Comparison of ENCODE assay signal across 24 cellular contexts in genomic region chr11:45715398-45715797, GRCh38. TPM values are rescaled to one million over a fixed set of nuclear protein-coding genes. Genes with fewer than 3 reads are reported as not detected.
DNase-seq lines count a peak whose midpoint lies in the region; ATAC-seq, FAIRE-seq and TF ChIP-seq lines count a peak whose summit lies in the region.
"Had no signal": no experiment of that assay in that cellular context is flagged by ENCODE, and none has a peak within 500 bp of the region (broad histone marks: within the 10 kb centered on the region; RNA-seq: fewer than 3 reads in every experiment).

No MANE protein-coding gene starts in this region.

- H3K4me3 Mint-ChIP-seq in GM23338: no peak overlapping the region
- H3K4me3 Mint-ChIP-seq in endothelial cell (ENCODE audit: unreplicated experiment): no peak overlapping the region
- H3K4me3 Mint-ChIP-seq: CD14-positive monocyte; CD4-positive, alpha-beta memory T cell; HFFc6; IgD-negative memory B cell had no signal

- 0 out of 3 replicates have a peak, but pooled peaks cover 3% of the 10 kb centered on the region for H3K4me1 Mint-ChIP-seq in GM23338
- H3K4me1 Mint-ChIP-seq in endothelial cell (ENCODE audit: unreplicated experiment): peaks cover 24% of the 10 kb centered on the region
- H3K4me1 Mint-ChIP-seq: CD14-positive monocyte; CD4-positive, alpha-beta memory T cell had no signal

- no peaks in the 10 kb centered on the region for H4K20me1 ChIP-seq in GM23338 (replicated peaks; ENCODE audit: insufficient read depth)
- H4K20me1 ChIP-seq: BLaER1 had no signal

- no peaks in the 10 kb centered on the region for H3F3A ChIP-seq in GM23338 (replicated peaks; ENCODE audit: low read depth)

- DNase-seq in DMS53 (lab: John Stamatoyannopoulos, UW) (peak; percentile 9), DMS53 treated with DMSO at 0.1 percent for 48 hours (lab: John Stamatoyannopoulos, UW; ENCODE audit: unreplicated experiment) (no peak), GM23338 (ENCODE audit: low spot score) (no peak), NCI-H2171 treated with DMSO at 0.1 percent for 48 hours (lab: John Stamatoyannopoulos, UW) (peak; percentile 78), endothelial cell (ENCODE audit: low spot score) (peak; percentile 11), GM13977 (ENCODE audit: low spot score) (no peak), RCC 7860 (ENCODE audit: low spot score) (no peak)
- DNase-seq: AML-193; CD4-positive, alpha-beta memory T cell; DMS153; DND-41; EL; HCEC 1CT; HFFc6 had no signal

- no peak overlapping the region for H3K4me3 ChIP-seq in GM23338
- H3K4me3 ChIP-seq: A549, BLaER1, GM12878 had no signal

- ATAC-seq in GM23338: no peak
- ATAC-seq: A549, GM12878 had no signal

- FAIRE-seq in RCC 7860 (lab: Jason Lieb, UNC): no peak
- FAIRE-seq: A549, GM12878, GM19239, H54 had no signal

- in situ Hi-C loops in GM13977 (cut with MboI; ENCODE audit: low pct_unique_long_range_greater_than_20kb, low sequenced_read_pairs, unreplicated experiment): no loop called here

- no peaks in the 10 kb centered on the region for H3K79me2 ChIP-seq in GM23338 (replicated peaks; ENCODE audit: insufficient read depth)

- no peaks in the 10 kb centered on the region for H3K4me1 ChIP-seq in GM23338 (ENCODE audit: insufficient read depth)
- H3K4me1 ChIP-seq: A549 had no signal

- H3K27me3 ChIP-seq in GM23338 (ENCODE audit: insufficient read depth): no peaks in the 10 kb centered on the region
- H3K27me3 ChIP-seq: BLaER1 had no signal

- no peak overlapping the region for H3K27ac ChIP-seq in GM23338 (ENCODE audit: low read depth)
- H3K27ac ChIP-seq: 22Rv1, A549, BLaER1, HL-60 had no signal

- H3K27me3 Mint-ChIP-seq in GM23338 (ENCODE audit: insufficient read depth, low read depth, poor library complexity): peaks cover 9% of the 10 kb centered on the region
- H3K27me3 Mint-ChIP-seq in endothelial cell (ENCODE audit: unreplicated experiment): peaks cover 1% of the 10 kb centered on the region

- H3K36me3 Mint-ChIP-seq in GM23338 (ENCODE audit: low read depth) (no peaks in the 10 kb centered on the region), endothelial cell (ENCODE audit: low read depth, unreplicated experiment) (no peaks in the 10 kb centered on the region)
- H3K36me3 Mint-ChIP-seq: CD14-positive monocyte; CD4-positive, alpha-beta memory T cell; IgD-negative memory B cell had no signal

- H3K36me3 ChIP-seq in GM23338 (ENCODE audit: insufficient read depth): no peaks in the 10 kb centered on the region
- H3K36me3 ChIP-seq: BLaER1 had no signal

- 0 out of 2 replicates have a peak, but pooled peaks cover 8% of the 10 kb centered on the region for H3K9me2 ChIP-seq in GM23338 (ENCODE audit: insufficient read depth)

- TF ChIP-seq CTCF in GM23338 (conservative IDR thresholded peaks at IDR 0.05; ENCODE audit: low read depth in 2 of 2) (no peak), endothelial cell (IDR thresholded peaks at IDR 0.05; ENCODE audit: unreplicated experiment) (no peak), GM13977 (IDR thresholded peaks at IDR 0.05; ENCODE audit: extremely low read depth, insufficient read depth, missing control alignments) (no peak)

- H3K9me3 Mint-ChIP-seq in GM23338 (no peaks in the 10 kb centered on the region), endothelial cell (ENCODE audit: unreplicated experiment) (no peaks in the 10 kb centered on the region)
- H3K9me3 Mint-ChIP-seq: CD14-positive monocyte; CD4-positive, alpha-beta memory T cell; HFFc6; IgD-negative memory B cell had no signal

- H3K27ac Mint-ChIP-seq in GM23338 (no peak overlapping the region), endothelial cell (ENCODE audit: unreplicated experiment) (peak overlapping the region; percentile 59)
- H3K27ac Mint-ChIP-seq: CD4-positive, alpha-beta memory T cell; HFFc6 had no signal

- no peak overlapping the region for H3K4me2 ChIP-seq in GM23338
- H3K4me2 ChIP-seq: A549, BLaER1 had no signal

- 0 out of 2 replicates have a peak overlapping the region, but pooled peaks have one; percentile 38 for H2AFZ ChIP-seq in GM23338

TF ChIP-seq in GM23338, 12 proteins besides CTCF, POLR2A, EP300 and RAD21 (continues in another document):
- TF ChIP-seq ZNF462 (CRISPR knock-in tag; IDR thresholded peaks at IDR 0.05) (no peak), ZNF331 (CRISPR knock-in tag; IDR thresholded peaks at IDR 0.05; ENCODE audit: low read depth) (no peak), EZH2phosphoT487 (IDR thresholded peaks at IDR 0.05; ENCODE audit: unreplicated experiment) (no peak), STAT1 (IDR thresholded peaks at IDR 0.05; ENCODE audit: unreplicated experiment) (no peak)

RNA-seq across cellular contexts. Expression of gene CHST1, which starts 50.0 kb away (rescaled TPM):
- total RNA-seq in GM23338 (2014; rRNA removed; shearing (Covaris generic)): 1.7 and 2.7 TPM in 2 replicates
- 0.84 and 2.1 TPM in 2 replicates for polyA plus RNA-seq in GM23338 (2016; fragmentation: Nextera tagmentation; extraction: Ambion mirVana)
- total RNA-seq in endothelial cell (ENCODE audit: unreplicated experiment): 275 TPM
- total RNA-seq: CD4-positive, alpha-beta memory T cell; G401; GM12878 had no signal
- polyA plus RNA-seq: CD14-positive monocyte; CD4-positive, alpha-beta memory T cell; GM12878; IgD-negative memory B cell had no signal

Comparison
In these comparisons a context has a peak if more than half of its experiments do, and no peak if none do; other contexts are left out.
1. DNase-seq: peak in DMS53 (single experiment), NCI-H2171 treated with DMSO at 0.1 percent for 48 hours (single experiment) and endothelial cell (single experiment); none in DMS53 treated with DMSO at 0.1 percent for 48 hours (single experiment), GM23338 (single experiment), GM13977 (single experiment) and RCC 7860 (single experiment).
2. RNA of gene CHST1, which starts 50.0 kb away (total RNA-seq): 275 TPM in endothelial cell (single experiment); 1.7 to 2.7 TPM in GM23338; every median in the first group is over 10 times any median in the second.